Comparison of ENCODE assay signal across 23 cellular contexts in the genomic region with DNA sequence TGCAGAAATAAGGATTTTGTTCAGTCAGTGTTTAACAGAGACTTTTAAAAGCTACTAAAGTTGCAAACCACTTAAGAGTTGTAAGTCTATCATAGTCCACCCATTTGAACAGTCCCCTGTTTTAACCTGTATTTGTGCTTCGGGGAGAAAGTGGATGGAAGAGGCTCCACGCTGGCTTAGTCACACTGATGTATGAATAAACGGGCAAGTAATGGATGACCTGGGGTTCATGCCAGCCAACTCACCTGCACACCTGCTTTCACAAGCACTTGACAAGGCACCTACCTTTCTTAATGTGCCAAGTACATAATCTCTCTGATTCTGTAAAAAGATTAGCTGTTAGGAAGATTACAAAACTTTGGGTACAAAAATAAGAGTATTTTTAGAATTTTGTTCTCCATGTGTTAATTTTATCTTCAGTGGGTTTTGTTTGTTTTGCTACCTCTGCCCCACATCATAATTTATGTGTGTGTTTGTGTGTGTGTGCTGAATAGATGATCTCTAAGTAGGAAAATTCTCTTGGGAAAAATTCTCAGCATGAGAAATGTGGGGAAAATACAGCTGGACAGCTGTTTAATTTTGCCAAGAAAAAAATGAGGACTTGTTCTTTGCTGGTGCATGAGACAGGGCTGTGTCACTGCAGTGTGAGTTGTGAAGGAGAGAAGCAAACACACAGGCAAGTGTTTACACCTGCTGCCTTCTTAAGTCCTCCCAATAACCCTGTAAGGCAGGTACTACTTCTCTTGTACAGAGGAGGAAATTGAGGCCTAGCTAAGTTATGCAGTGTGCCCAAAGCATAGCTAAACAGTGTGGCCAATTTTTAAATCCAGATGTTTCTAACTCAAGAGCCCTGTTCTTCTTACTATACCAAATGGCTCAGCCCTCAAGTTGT. TPM values are rescaled to one million over a fixed set of nuclear protein-coding genes. Genes with fewer than 3 reads are reported as not detected.
A peak's percentile ranks its signal among the peaks of the same experiment; 100 is the strongest.
DNase-seq lines count a peak whose midpoint lies in the region; ATAC-seq, FAIRE-seq and TF ChIP-seq lines count a peak whose summit lies in the region.
"Had no signal": no experiment of that assay in that cellular context is flagged by ENCODE, and none has a peak within 500 bp of the region (broad histone marks: within the 10 kb centered on the region; RNA-seq: fewer than 3 reads in every experiment).

No MANE protein-coding gene starts in this region.

- no peak overlapping the region for H2BK12ac ChIP-seq in trophoblast cell (ENCODE audit: low read length)

- no peak for TF ChIP-seq CTCF in astrocyte (IDR thresholded peaks at IDR 0.05; ENCODE audit: insufficient read depth, low read depth, low read length)
- no peak for TF ChIP-seq CTCF in left lung (IDR thresholded peaks at IDR 0.05)
- TF ChIP-seq CTCF in HepG2 (CRISPR knock-in tag; IDR thresholded peaks at IDR 0.05) = no peak
- TF ChIP-seq CTCF in CD8-positive, alpha-beta T cell (IDR thresholded peaks at IDR 0.05) = no peak

- peaks cover 84% of the 10 kb centered on the region for H4K20me1 ChIP-seq in astrocyte (ENCODE audit: insufficient read depth, low read length)
- H4K20me1 ChIP-seq in HepG2 (ENCODE audit: insufficient read depth, low read length) = no peaks in the 10 kb centered on the region

- no peak overlapping the region for H3K23ac ChIP-seq in trophoblast cell (ENCODE audit: low read length)

- H3K36me3 ChIP-seq in astrocyte (ENCODE audit: insufficient read depth, low read length) (no peaks in the 10 kb centered on the region), left lung (no peaks in the 10 kb centered on the region), HepG2 (replicated peaks in 1 of 2; ENCODE audit: control insufficient read depth in 1 of 2, insufficient read depth in 2 of 2, low read length in 2 of 2) (no peaks in the 10 kb centered on the region), trophoblast cell (ENCODE audit: control insufficient read depth in 1 of 2, insufficient read depth in 2 of 2, low read length in 2 of 2) (no peaks in the 10 kb centered on the region)
- no peaks in the 10 kb centered on the region for H3K36me3 ChIP-seq in CD8-positive, alpha-beta T cell (ENCODE audit: insufficient read depth, low read length)
- H3K36me3 ChIP-seq: adrenal gland had no signal

- H3K4me2 ChIP-seq in astrocyte (ENCODE audit: low read length) = no peak overlapping the region
- H3K4me2 ChIP-seq in HepG2 (ENCODE audit: low read depth, low read length) = no peak overlapping the region
- H3K4me2 ChIP-seq in trophoblast cell (ENCODE audit: low read length) = no peak overlapping the region

- no peaks in the 10 kb centered on the region for H3K9me3 Mint-ChIP-seq in astrocyte (ENCODE audit: unreplicated experiment)
- H3K9me3 Mint-ChIP-seq in CD8-positive, alpha-beta T cell = no peaks in the 10 kb centered on the region
- H3K9me3 Mint-ChIP-seq: activated T-cell treated with anti-CD3 and anti-CD28 coated beads, Interleukin-2, amount 50 U/mL, for 24 hours; memory B cell; T-helper 1 cell treated with Interleukin-12 subunit alpha and Interleukin-12 subunit beta and Interleukin-4 antibody, amounts not matched to agents 30 μg/mL and 1 μg/mL, for 36 hours had no signal

- H3K4me1 ChIP-seq in right cardiac atrium (ENCODE audit: control insufficient read depth, insufficient read depth, low read length) (no peaks in the 10 kb centered on the region), astrocyte (ENCODE audit: insufficient read depth, low read length) (peaks cover 19% of the 10 kb centered on the region), left lung (peaks cover 13 to 20% of the 10 kb centered on the region in 2 donors), HepG2 (ENCODE audit: insufficient read depth, low read length) (no peaks in the 10 kb centered on the region), trophoblast cell (ENCODE audit: control insufficient read depth in 1 of 2, insufficient read depth in 2 of 2, low read length in 2 of 2) (peaks cover 0 to 3% of the 10 kb centered on the region in 2 experiments)
- H3K4me1 ChIP-seq in CD8-positive, alpha-beta T cell (ENCODE audit: insufficient read depth, low read length) = no peaks in the 10 kb centered on the region
- H3K4me1 ChIP-seq: adrenal gland had no signal

- peaks cover 46% of the 10 kb centered on the region for H3K4me1 Mint-ChIP-seq in astrocyte (ENCODE audit: low read depth, unreplicated experiment)
- H3K4me1 Mint-ChIP-seq in CD8-positive, alpha-beta T cell (ENCODE audit: low read depth) = no peaks in the 10 kb centered on the region
- H3K4me1 Mint-ChIP-seq: memory B cell had no signal

- H3K9ac ChIP-seq in astrocyte (ENCODE audit: low read length) = no peak overlapping the region
- H3K9ac ChIP-seq in HepG2 (ENCODE audit: insufficient read depth, low read depth, low read length) = no peak overlapping the region
- no peak overlapping the region for H3K9ac ChIP-seq in trophoblast cell (ENCODE audit: low read length)

- no peak overlapping the region for H2AK5ac ChIP-seq in trophoblast cell (ENCODE audit: low read length)

- TF ChIP-seq EP300 in HepG2 (IDR thresholded peaks at IDR 0.05; ENCODE audit: low read depth in 2 of 2, low read length in 2 of 2) = no peak
- TF ChIP-seq EP300 in HepG2 (CRISPR knock-in tag; IDR thresholded peaks at IDR 0.05; ENCODE audit: borderline replicate concordance) = no peak

- in situ Hi-C loops in HepG2 (cut with HindIII; ENCODE audit: extremely low pct_ligation_motif_present, low pct_unique_long_range_greater_than_20kb) = loop anchor here (5.0 kb wide), 1 partner anchor 190 kb away; no protein-coding TSS in a partner anchor

- H3K27me3 Mint-ChIP-seq in astrocyte (ENCODE audit: low read depth, unreplicated experiment) = no peaks in the 10 kb centered on the region
- H3K27me3 Mint-ChIP-seq in CD8-positive, alpha-beta T cell (ENCODE audit: low read depth) = no peaks in the 10 kb centered on the region

- H3K27me3 ChIP-seq in right cardiac atrium (ENCODE audit: control insufficient read depth, insufficient read depth) (no peaks in the 10 kb centered on the region), astrocyte (ENCODE audit: insufficient read depth, low read length) (no peaks in the 10 kb centered on the region), left lung (no peaks in the 10 kb centered on the region), HepG2 (ENCODE audit: control insufficient read depth in 1 of 2, insufficient read depth in 2 of 2, low read length in 2 of 2) (no peaks in the 10 kb centered on the region), trophoblast cell (ENCODE audit: insufficient read depth, low read length) (no peaks in the 10 kb centered on the region)
- H3K27me3 ChIP-seq in CD8-positive, alpha-beta T cell (ENCODE audit: insufficient read depth, low read length) = no peaks in the 10 kb centered on the region
- H3K27me3 ChIP-seq: adrenal gland had no signal

- H3K27ac ChIP-seq in right cardiac atrium (ENCODE audit: low read length) (no peak overlapping the region), astrocyte (ENCODE audit: low read depth, low read length) (no peak overlapping the region), left lung (no peak overlapping the region), HepG2 (ENCODE audit: extremely low read length, insufficient read depth, low read length) (no peak overlapping the region), trophoblast cell (ENCODE audit: low read depth, low read length) (no peak overlapping the region)
- H3K27ac ChIP-seq in CD8-positive, alpha-beta T cell (ENCODE audit: low read depth, low read length) = no peak overlapping the region
- H3K27ac ChIP-seq: adrenal gland, SK-N-MC had no signal

- FAIRE-seq in astrocyte (lab: Jason Lieb, UNC) (peak; percentile 20), HepG2 (lab: Jason Lieb, UNC) (no peak)
- FAIRE-seq: GM12891, H1, small intestine had no signal

- no peak overlapping the region for H3K4ac ChIP-seq in trophoblast cell (ENCODE audit: low read depth, low read length)

- ATAC-seq in Right ventricle myocardium superior (ENCODE audit: poor library complexity) = peak; percentile 18
- ATAC-seq in right cardiac atrium = no peak
- ATAC-seq in left lung = peak; percentile 81
- no peak for ATAC-seq in HepG2
- ATAC-seq in CD8-positive, alpha-beta T cell = no peak
- no peak for ATAC-seq in HG03354 (IDR thresholded peaks at IDR 0.05; ENCODE audit: poor library complexity, severe bottlenecking, unreplicated experiment)

- CTCF ChIA-PET in HepG2 (lab: Yijun Ruan, JAX; ENCODE audit: low intra/inter-chr PET ratio, low total read pairs) = no interaction called here
- CTCF ChIA-PET in CD8-positive, alpha-beta T cell (lab: Charles Lee) = interaction anchor here (0.7 to 1.1 kb wide), 2 partner anchors 9 to 30 kb away, joined by 3 read pairs; no protein-coding TSS in a partner anchor

- H3K36me3 Mint-ChIP-seq in astrocyte (ENCODE audit: low read depth, unreplicated experiment) = no peaks in the 10 kb centered on the region
- no peaks in the 10 kb centered on the region for H3K36me3 Mint-ChIP-seq in CD8-positive, alpha-beta T cell
- H3K36me3 Mint-ChIP-seq: memory B cell had no signal

- DNase-seq in Right ventricle myocardium superior = no peak
- DNase-seq in right cardiac atrium = no peak
- no peak for DNase-seq in astrocyte (ENCODE audit: low read depth)
- no peak for DNase-seq in left lung
- DNase-seq in HepG2 (ENCODE audit: low spot score) = no peak
- DNase-seq in CD8-positive, alpha-beta T cell = no peak
- DNase-seq in trophoblast cell = no peak
- DNase-seq: activated gamma-delta T cell treated with Interleukin-2 at 50 U/mL for 16 hours; activated T-cell treated with anti-CD3 and anti-CD28 coated beads, Interleukin-2, amount 50 U/mL, for 24 hours; adrenal gland; COR-L47; cortex of kidney; Karpas-422; kidney glomerular epithelial cell; small intestine; stimulated activated CD4-positive, alpha-beta T cell treated with anti-CD3 and anti-CD28 coated beads, Interleukin-1b, Interleukin-23, amount 100 ng/mL, for 48 hours had no signal

- H2BK5ac ChIP-seq in trophoblast cell (ENCODE audit: low read depth, low read length, poor library complexity) = no peak overlapping the region

- no peak overlapping the region for H4K91ac ChIP-seq in trophoblast cell (ENCODE audit: low read depth, low read length)

- BruUV-seq in HepG2 (replicated peaks; lab: Mats Ljungman, UMichigan) = no TSS peak

- H2BK120ac ChIP-seq in trophoblast cell (ENCODE audit: insufficient read depth, low read length, poor library complexity) = no peak overlapping the region

- H2AFZ ChIP-seq in astrocyte (ENCODE audit: low read depth, low read length) (no peak overlapping the region), HepG2 (ENCODE audit: low read length) (no peak overlapping the region), trophoblast cell (ENCODE audit: insufficient read depth, low read length, poor library complexity) (no peak overlapping the region)

- intact Hi-C loops in Right ventricle myocardium superior (cut with DNase I) = loop anchor here (5.0 kb wide), 2 partner anchors 190 to 540 kb away; no protein-coding TSS in a partner anchor
- intact Hi-C loops in right cardiac atrium (cut with DNase I) = loop anchor here (5.0 to 10.0 kb wide), 4 partner anchors 190 to 545 kb away; no protein-coding TSS in a partner anchor
- intact Hi-C loops in left lung (cut with DNase I) = loop anchor here in 1 of 2 donors (5.0 to 10.0 kb wide), 2 partner anchors 190 to 543 kb away; no protein-coding TSS in a partner anchor
- intact Hi-C loops in HepG2 (cut with micrococcal nuclease; ENCODE audit: unreplicated experiment) = loop anchor here (10.0 kb wide), 1 partner anchor 63 kb away; no protein-coding TSS in a partner anchor
- intact Hi-C loops in CD8-positive, alpha-beta T cell (cut with DNase I, micrococcal nuclease) = loop anchor here in 1 of 2 experiments (10.0 kb wide), 1 partner anchor 963 kb away; no protein-coding TSS in a partner anchor

- no peak overlapping the region for H3K27ac Mint-ChIP-seq in astrocyte (ENCODE audit: unreplicated experiment)
- no peak overlapping the region for H3K27ac Mint-ChIP-seq in CD8-positive, alpha-beta T cell
- H3K27ac Mint-ChIP-seq: activated T-cell treated with anti-CD3 and anti-CD28 coated beads, Interleukin-2, amount 50 U/mL, for 24 hours; memory B cell; progenitor cell of endocrine pancreas; T-helper 1 cell treated with Interleukin-12 subunit alpha and Interleukin-12 subunit beta and Interleukin-4 antibody, amounts not matched to agents 30 μg/mL and 1 μg/mL, for 36 hours had no signal

- TF ChIP-seq POLR2A in HepG2 (IDR thresholded peaks at IDR 0.05; ENCODE audit: insufficient read depth in 1 of 2, low read depth in 2 of 2, low read length in 2 of 2) = no peak

- 82% methylated on average over 3 of the region's 3 CpGs for WGBS in right cardiac atrium
- 5% methylated on average over 3 of the region's 3 CpGs for WGBS in HepG2 (ENCODE audit: low lambda C conversion rate)
- no CpG with 5 or more reads among the region's 3 CpGs for WGBS in trophoblast cell (ENCODE audit: extremely low coverage, insufficient coverage, insufficient read length)

- H3K79me2 ChIP-seq in astrocyte (ENCODE audit: insufficient read depth, low read length) (peaks cover 94% of the 10 kb centered on the region), HepG2 (ENCODE audit: insufficient read depth, low read length) (no peaks in the 10 kb centered on the region), trophoblast cell (ENCODE audit: control insufficient read depth, insufficient read depth, low read length, poor library complexity) (no peaks in the 10 kb centered on the region)

- TF ChIP-seq RAD21 in HepG2 (CRISPR knock-in tag; IDR thresholded peaks at IDR 0.05) = no peak

- no peak overlapping the region for H3K14ac ChIP-seq in trophoblast cell (ENCODE audit: low read length)

- H3K18ac ChIP-seq in trophoblast cell (ENCODE audit: low read length) = no peak overlapping the region

- H4K8ac ChIP-seq in trophoblast cell (ENCODE audit: low read depth, low read length) = no peak overlapping the region

- H3K4me3 ChIP-seq in right cardiac atrium (ENCODE audit: low read length) = no peak overlapping the region
- H3K4me3 ChIP-seq in astrocyte (ENCODE audit: insufficient read depth, low read depth, low read length) = no peak overlapping the region
- H3K4me3 ChIP-seq in left lung = no peak overlapping the region
- no peak overlapping the region for H3K4me3 ChIP-seq in HepG2 (replicated peaks in 1 of 3; ENCODE audit: insufficient read depth in 1 of 3, low read depth in 2 of 3, low read length in 3 of 3)
- no peak overlapping the region for H3K4me3 ChIP-seq in CD8-positive, alpha-beta T cell (ENCODE audit: low read depth, low read length)
- H3K4me3 ChIP-seq in trophoblast cell (ENCODE audit: low read depth, low read length) = no peak overlapping the region
- H3K4me3 ChIP-seq: adrenal gland, SK-N-MC had no signal

- H3K9me3 ChIP-seq in right cardiac atrium (ENCODE audit: control insufficient read depth, low read length) = no peaks in the 10 kb centered on the region
- H3K9me3 ChIP-seq in astrocyte (ENCODE audit: insufficient read depth, low read depth, low read length) = no peaks in the 10 kb centered on the region
- H3K9me3 ChIP-seq in left lung = no peaks in the 10 kb centered on the region
- H3K9me3 ChIP-seq in HepG2 (ENCODE audit: low read length) = no peaks in the 10 kb centered on the region
- no peaks in the 10 kb centered on the region for H3K9me3 ChIP-seq in CD8-positive, alpha-beta T cell (ENCODE audit: low read length)
- H3K9me3 ChIP-seq in trophoblast cell (ENCODE audit: insufficient read depth, low read depth, low read length) = no peaks in the 10 kb centered on the region
- H3K9me3 ChIP-seq: adrenal gland had no signal

- H3K79me1 ChIP-seq in trophoblast cell (ENCODE audit: low read length) = peaks cover 3% of the 10 kb centered on the region

- no peak overlapping the region for H3K4me3 Mint-ChIP-seq in astrocyte (ENCODE audit: unreplicated experiment)
- no peak overlapping the region for H3K4me3 Mint-ChIP-seq in CD8-positive, alpha-beta T cell
- H3K4me3 Mint-ChIP-seq: activated T-cell treated with anti-CD3 and anti-CD28 coated beads, Interleukin-2, amount 50 U/mL, for 24 hours; memory B cell; T-helper 1 cell treated with Interleukin-12 subunit alpha and Interleukin-12 subunit beta and Interleukin-4 antibody, amounts not matched to agents 30 μg/mL and 1 μg/mL, for 36 hours had no signal

- no peak overlapping the region for H4K12ac ChIP-seq in trophoblast cell (ENCODE audit: low read depth, low read length)

- POLR2A ChIA-PET in HepG2 (lab: Yijun Ruan, JAX) = no interaction called here
- POLR2A ChIA-PET in CD8-positive, alpha-beta T cell (lab: Charles Lee) = no interaction called here

RNA-seq across cellular contexts. Expression of gene SCHIP1, which starts 32.3 kb away (rescaled TPM):
- total RNA-seq in Right ventricle myocardium superior = 56.2 TPM
- 10 to 100 TPM; 34.7 to 53.7 (median 44.0) TPM for total RNA-seq in right cardiac atrium
- polyA plus RNA-seq in right cardiac atrium = 61.0 TPM
- 21.3 and 27.7 TPM in 2 replicates for total RNA-seq in astrocyte
- 1 to 10 TPM; 5.8 to 6.2 TPM for total RNA-seq in left lung
- 0.07 TPM in 1 of 2 replicates, not detected in the other for total RNA-seq in HepG2 (2016; rRNA removed; fragmentation: Illumina TruSeq; extraction: Trizol)
- total RNA-seq in HepG2 (2016; cell fraction: cytosol; rRNA removed; fragmentation: Illumina TruSeq; extraction: Trizol; ENCODE audit: low read depth) = 0.09 TPM in 1 of 2 replicates, not detected in the other
- 0.13 TPM in 1 of 2 replicates, not detected in the other for total RNA-seq in HepG2 (2016; cell fraction: insoluble cytoplasmic fraction; rRNA removed; fragmentation: Illumina TruSeq; extraction: Trizol)
- total RNA-seq in HepG2 (2016; cell fraction: membrane; rRNA removed; fragmentation: Illumina TruSeq; extraction: Trizol) = 0.03 TPM in 1 of 2 replicates, not detected in the other
- 0.12 and 2.0 TPM in 2 replicates for total RNA-seq in HepG2 (2016; cell fraction: nucleus; rRNA removed; fragmentation: Illumina TruSeq; extraction: Trizol)
- polyA plus RNA-seq in HepG2 (2011; rRNA removed) = not detected in 2 replicates
- polyA plus RNA-seq in HepG2 (2011; cell fraction: cytosol; rRNA removed) = not detected in 2 replicates
- polyA plus RNA-seq in HepG2 (2011; cell fraction: nucleus; rRNA removed) = 0.08 and 0.28 TPM in 2 replicates
- not detected in 2 replicates for polyA plus RNA-seq in HepG2 (2012)
- polyA plus RNA-seq in HepG2 (2016; cell fraction: cytosol; fragmentation: Illumina TruSeq; extraction: Trizol; ENCODE audit: low read depth) = not detected in 2 replicates
- polyA plus RNA-seq in HepG2 (2016; cell fraction: insoluble cytoplasmic fraction; fragmentation: Illumina TruSeq; extraction: Trizol; ENCODE audit: low read depth) = 0.19 TPM in 1 of 2 replicates, not detected in the other
- polyA plus RNA-seq in HepG2 (2016; cell fraction: membrane; fragmentation: Illumina TruSeq; extraction: Trizol; ENCODE audit: low read depth) = not detected in 2 replicates
- polyA plus RNA-seq in HepG2 (2016; cell fraction: nucleus; fragmentation: Illumina TruSeq; extraction: Trizol; ENCODE audit: insufficient read depth, low read depth) = 0.18 and 0.56 TPM in 2 replicates
- 5.2 TPM in 1 of 2 replicates, not detected in the other for polyA minus RNA-seq in HepG2 (2011; rRNA and poly(A)+ RNA removed; ENCODE audit: low replicate concordance)
- polyA minus RNA-seq in HepG2 (2011; cell fraction: cytosol; rRNA and poly(A)+ RNA removed) = not detected in 2 replicates
- 0.13 and 0.25 TPM in 2 replicates for polyA minus RNA-seq in HepG2 (2011; cell fraction: nucleus; rRNA and poly(A)+ RNA removed)
- total RNA-seq in CD8-positive, alpha-beta T cell = not detected
- 12.8 and 13.8 TPM in 2 replicates for polyA plus RNA-seq in trophoblast cell (2013)

Comparison
In these comparisons a context has a peak if more than half of its experiments do, and no peak if none do; other contexts are left out.
1. ATAC-seq: peak in Right ventricle myocardium superior (single experiment) and left lung (single experiment); none in right cardiac atrium (0 of 2), HepG2 (single experiment), CD8-positive, alpha-beta T cell (single experiment) and HG03354 (single experiment).